8 cellular contexts compared by ENCODE assay signal in genomic region chr17:19534562-19535149, GRCh38. TPM values are rescaled to one million over a fixed set of nuclear protein-coding genes. Genes with fewer than 3 reads are reported as not detected.
A peak's percentile ranks its signal among the peaks of the same experiment; 100 is the strongest.
DNase-seq lines count a peak whose midpoint lies in the region; ATAC-seq, FAIRE-seq and TF ChIP-seq lines count a peak whose summit lies in the region.

No MANE protein-coding gene starts in this region.

- H3K27ac Mint-ChIP-seq in activated CD4-positive, alpha-beta T cell treated with anti-CD3 and anti-CD28 coated beads for 36 hours, result no peak overlapping the region
- H3K27ac Mint-ChIP-seq in activated naive CD8-positive, alpha-beta T cell, result peak overlapping the region; percentile 55

- H3K4me3 ChIP-seq in left lung, result peak overlapping the region; percentile 46 to 48
- H3K4me3 ChIP-seq in subcutaneous abdominal adipose tissue (ENCODE audit: low read depth in 1 of 5, low read length in 5 of 5), result peak overlapping the region; percentile 45 to 75 (median 64)

- POLR2A ChIA-PET in activated CD4-positive, alpha-beta T cell treated with anti-CD3 and anti-CD28 coated beads for 36 hours (lab: Charles Lee), result interaction anchor here (1.1 kb wide), 1 partner anchor 156 kb away, joined by 4 read pairs; the partner anchor contains the start of gene MAPK7

- CTCF ChIA-PET in activated CD4-positive, alpha-beta T cell treated with anti-CD3 and anti-CD28 coated beads for 36 hours (lab: Charles Lee), result interaction anchor here (1.0 to 1.7 kb wide), 5 partner anchors 35 to 232 kb away, joined by 3 to 8 read pairs (median 4); no protein-coding TSS in a partner anchor

- H3K4me1 Mint-ChIP-seq in activated CD4-positive, alpha-beta T cell treated with anti-CD3 and anti-CD28 coated beads for 36 hours, result peaks cover 11% of the 10 kb centered on the region
- H3K4me1 Mint-ChIP-seq in activated naive CD8-positive, alpha-beta T cell (ENCODE audit: low read depth), result peaks cover 15% of the 10 kb centered on the region

- H3K9ac ChIP-seq in subcutaneous abdominal adipose tissue (ENCODE audit: low read length in 5 of 5), result peak overlapping the region in 1 of 5 donors; percentile 29

- in situ Hi-C loops in GM13976 (cut with MboI; ENCODE audit: low sequenced_read_pairs, unreplicated experiment), result no loop called here

- peak overlapping the region; percentile 51 for H3K4me3 Mint-ChIP-seq in activated CD4-positive, alpha-beta T cell treated with anti-CD3 and anti-CD28 coated beads for 36 hours
- H3K4me3 Mint-ChIP-seq in activated naive CD8-positive, alpha-beta T cell, result peak overlapping the region; percentile 87

- FAIRE-seq in D721Med (lab: Jason Lieb, UNC), result no peak

- H3K27ac ChIP-seq in left lung (no peak overlapping the region), subcutaneous abdominal adipose tissue (ENCODE audit: low read depth, low read length) (no peak overlapping the region)

- TF ChIP-seq CTCF in left lung (IDR thresholded peaks at IDR 0.05), result no peak
- no peak for TF ChIP-seq CTCF in D721Med (IDR thresholded peaks at IDR 0.05; ENCODE audit: insufficient read depth, missing control alignments)
- no peak for TF ChIP-seq CTCF in GM13976 (IDR thresholded peaks at IDR 0.05; ENCODE audit: borderline replicate concordance, control extremely low read depth, extremely low read depth, insufficient read depth, missing control alignments)

- H3K36me3 ChIP-seq in left lung, result no peaks in the 10 kb centered on the region
- no peaks in the 10 kb centered on the region for H3K36me3 ChIP-seq in subcutaneous abdominal adipose tissue (ENCODE audit: control insufficient read depth in 5 of 5, insufficient read depth in 5 of 5, low read length in 5 of 5)

- H3K36me3 Mint-ChIP-seq in activated CD4-positive, alpha-beta T cell treated with anti-CD3 and anti-CD28 coated beads for 36 hours (ENCODE audit: low read depth), result no peaks in the 10 kb centered on the region
- H3K36me3 Mint-ChIP-seq in activated naive CD8-positive, alpha-beta T cell, result no peaks in the 10 kb centered on the region

- H3K4me1 ChIP-seq in left lung (peaks cover 6 to 30% of the 10 kb centered on the region in 2 donors), subcutaneous abdominal adipose tissue (ENCODE audit: control insufficient read depth in 5 of 5, insufficient read depth in 5 of 5, low read length in 5 of 5) (peaks cover 0 to 21% (median 20%) of the 10 kb centered on the region in 5 donors)

- intact Hi-C loops in activated CD4-positive, alpha-beta T cell treated with anti-CD3 and anti-CD28 coated beads for 36 hours (cut with DNase I, micrococcal nuclease), result no loop called here
- intact Hi-C loops in left lung (cut with DNase I), result no loop called here

- H3K9me3 ChIP-seq in left lung, result no peaks in the 10 kb centered on the region
- H3K9me3 ChIP-seq in subcutaneous abdominal adipose tissue (ENCODE audit: control insufficient read depth in 5 of 5, low read length in 5 of 5), result no peaks in the 10 kb centered on the region

- peak; percentile 44 for DNase-seq in activated CD4-positive, alpha-beta T cell treated with anti-CD3 and anti-CD28 coated beads for 36 hours
- DNase-seq in activated CD4-positive, alpha-beta T cell treated with anti-CD3 and anti-CD28 coated beads for 1 hour, result no peak
- no peak for DNase-seq in left lung
- no peak for DNase-seq in HT-29 (ENCODE audit: low spot score)
- DNase-seq in D721Med (ENCODE audit: insufficient read length, low spot score), result no peak
- DNase-seq in GM13976 (ENCODE audit: low spot score), result no peak

- peaks cover 46% of the 10 kb centered on the region for H3K27me3 Mint-ChIP-seq in activated CD4-positive, alpha-beta T cell treated with anti-CD3 and anti-CD28 coated beads for 36 hours
- peaks cover 40% of the 10 kb centered on the region for H3K27me3 Mint-ChIP-seq in activated naive CD8-positive, alpha-beta T cell

- H3K27me3 ChIP-seq in left lung, result peaks cover 18 to 46% of the 10 kb centered on the region in 2 donors
- H3K27me3 ChIP-seq in subcutaneous abdominal adipose tissue (ENCODE audit: control insufficient read depth in 5 of 5, insufficient read depth in 4 of 5, low read length in 5 of 5), result peaks cover 0 to 4% (median 2%) of the 10 kb centered on the region in 5 donors

- no peaks in the 10 kb centered on the region for H3K9me3 Mint-ChIP-seq in activated CD4-positive, alpha-beta T cell treated with anti-CD3 and anti-CD28 coated beads for 36 hours (ENCODE audit: low read depth)
- H3K9me3 Mint-ChIP-seq in activated naive CD8-positive, alpha-beta T cell (ENCODE audit: low read depth), result no peaks in the 10 kb centered on the region

- peak; percentile 68 for ATAC-seq in activated CD4-positive, alpha-beta T cell treated with anti-CD3 and anti-CD28 coated beads for 36 hours
- no peak for ATAC-seq in left lung

RNA-seq across cellular contexts. Expression of gene SLC47A1, which starts 1.0 kb away (rescaled TPM):
- total RNA-seq in activated CD4-positive, alpha-beta T cell treated with anti-CD3 and anti-CD28 coated beads for 36 hours, result under 1 TPM in 1 of 2 experiments, not detected in 1; 0.25 TPM
- total RNA-seq in left lung, result 10 to 100 TPM in 1 of 2 donors, 1 to 10 TPM in 1; 5.5 to 16.2 TPM
- total RNA-seq in HT-29 (2014; rRNA removed; shearing (Covaris generic)), result not detected in 2 replicates
